25 cellular contexts compared by ENCODE assay signal in genomic region chr2:215425021-215425782, GRCh38. TPM values are rescaled to one million over a fixed set of nuclear protein-coding genes. Genes with fewer than 3 reads are reported as not detected.
DNase-seq lines count a peak whose midpoint lies in the region; ATAC-seq and TF ChIP-seq lines count a peak whose summit lies in the region.
"Had no signal": no experiment of that assay in that cellular context is flagged by ENCODE, and none has a peak within 500 bp of the region (broad histone marks: within the 10 kb centered on the region; RNA-seq: fewer than 3 reads in every experiment).

No MANE protein-coding gene starts in this region.

- H3K4me3 Mint-ChIP-seq in CD8-positive, alpha-beta T cell = no peak overlapping the region
- H3K4me3 Mint-ChIP-seq: activated naive CD4-positive, alpha-beta T cell treated with anti-CD3 and anti-CD28 coated beads for 36 hours; naive thymus-derived CD4-positive, alpha-beta T cell; T-helper 1 cell treated with Interleukin-12 subunit alpha and Interleukin-12 subunit beta and Interleukin-4 antibody, amounts not matched to agents 30 μg/mL and 1 μg/mL, for 36 hours had no signal

- no peaks in the 10 kb centered on the region for H3K36me3 Mint-ChIP-seq in activated naive CD4-positive, alpha-beta T cell treated with anti-CD3 and anti-CD28 coated beads, Interleukin-2, amount 50 U/mL, for 72 hours
- H3K36me3 Mint-ChIP-seq in CD8-positive, alpha-beta T cell = no peaks in the 10 kb centered on the region
- H3K36me3 Mint-ChIP-seq: naive thymus-derived CD4-positive, alpha-beta T cell had no signal

- no peak for ATAC-seq in activated naive CD4-positive, alpha-beta T cell treated with anti-CD3 and anti-CD28 coated beads, Interleukin-2, amount 50 U/mL, for 72 hours
- no peak for ATAC-seq in HG03457 (IDR thresholded peaks at IDR 0.05; ENCODE audit: unreplicated experiment)
- ATAC-seq in CD8-positive, alpha-beta T cell = no peak
- ATAC-seq: naive thymus-derived CD4-positive, alpha-beta T cell had no signal

- H3K4me1 ChIP-seq in GM23248 (ENCODE audit: insufficient read depth) = peaks cover 58% of the 10 kb centered on the region
- H3K4me1 ChIP-seq in sigmoid colon = peaks cover 2 to 70% (median 49%) of the 10 kb centered on the region in 4 donors
- H3K4me1 ChIP-seq in CD8-positive, alpha-beta T cell (ENCODE audit: insufficient read depth, low read length) = no peaks in the 10 kb centered on the region
- H3K4me1 ChIP-seq: prostate gland had no signal

- H3K4me2 ChIP-seq in GM23248 (ENCODE audit: unreplicated experiment) = peak overlapping the region; percentile 67

- peaks cover 42% of the 10 kb centered on the region for H4K20me1 ChIP-seq in GM23248 (ENCODE audit: insufficient read depth)

- peaks cover 82% of the 10 kb centered on the region for H3K79me2 ChIP-seq in GM23248 (ENCODE audit: insufficient read depth)

- DNase-seq in GM23248 = peak; percentile 44
- peak; percentile 74 for DNase-seq in brain microvascular endothelial cell
- peak; percentile 45 for DNase-seq in glomerular visceral epithelial cell (ENCODE audit: extremely low spot score)
- DNase-seq in sigmoid colon = no peak
- DNase-seq in activated naive CD4-positive, alpha-beta T cell treated with anti-CD3 and anti-CD28 coated beads, Interleukin-2, amount 50 U/mL, for 72 hours (ENCODE audit: low spot score in 2 of 2) = no peak
- DNase-seq in stimulated activated CD4-positive, alpha-beta T cell treated with anti-CD3 and anti-CD28 coated beads, Interleukin-1b, Interleukin-23, amount 100 ng/mL, for 48 hours = no peak
- DNase-seq in CD8-positive, alpha-beta T cell = no peak
- DNase-seq: activated CD4-positive, alpha-beta T cell treated with anti-CD3 and anti-CD28 coated beads, Interleukin-2, amount 50 U/mL, for 48 hours; activated naive CD4-positive, alpha-beta T cell treated with anti-CD3 and anti-CD28 coated beads for 36 hours; activated T-cell treated with anti-CD3 and anti-CD28 coated beads, Interleukin-2, amount 50 U/mL, for 1 hour; Calu3; cortex of kidney; heart left ventricle; KG1; naive thymus-derived CD4-positive, alpha-beta T cell; NCI-H524 treated with DMSO at 0.1 percent for 48 hours; Right ventricle myocardium superior; stimulated activated CD4-positive, alpha-beta T cell treated with anti-CD3 and anti-CD28 coated beads, Interleukin-15, amount 100 ng/mL, for 24 hours; stimulated activated naive CD4-positive, alpha-beta T cell treated with Interleukin-2 at 50 U/mL for 16 hours; upper lobe of left lung had no signal

- TF ChIP-seq CTCF in brain microvascular endothelial cell (IDR thresholded peaks at IDR 0.05; ENCODE audit: low read depth, low read length, missing control alignments) (peak; percentile 22), sigmoid colon (IDR thresholded peaks at IDR 0.05) (no peak)
- TF ChIP-seq CTCF in CD8-positive, alpha-beta T cell (IDR thresholded peaks at IDR 0.05) = no peak

- H3K27ac ChIP-seq in GM23248 = peak overlapping the region; percentile 68
- peak overlapping the region; percentile 41 for H3K27ac ChIP-seq in brain microvascular endothelial cell
- peak overlapping the region; percentile 26 to 48 (median 30) for H3K27ac ChIP-seq in sigmoid colon
- no peak overlapping the region for H3K27ac ChIP-seq in CD8-positive, alpha-beta T cell (ENCODE audit: low read depth, low read length)
- H3K27ac ChIP-seq: epithelial cell of prostate, heart left ventricle, prostate gland, upper lobe of left lung, VCaP had no signal

- H3K9ac ChIP-seq in GM23248 = peak overlapping the region; percentile 65

- in situ Hi-C loops in GM23248 (cut with MboI) (no loop called here), brain microvascular endothelial cell (cut with HindIII; ENCODE audit: low pct_ligation_motif_present, low sequenced_read_pairs) (loop anchor here (25.0 kb wide), 1 partner anchor 487 kb away; no protein-coding TSS in a partner anchor)

- no peak overlapping the region for H3K27ac Mint-ChIP-seq in activated naive CD4-positive, alpha-beta T cell treated with anti-CD3 and anti-CD28 coated beads, Interleukin-2, amount 50 U/mL, for 72 hours
- H3K27ac Mint-ChIP-seq in CD8-positive, alpha-beta T cell = no peak overlapping the region
- H3K27ac Mint-ChIP-seq: activated naive CD4-positive, alpha-beta T cell treated with anti-CD3 and anti-CD28 coated beads for 36 hours; naive thymus-derived CD4-positive, alpha-beta T cell; T-helper 1 cell treated with Interleukin-12 subunit alpha and Interleukin-12 subunit beta and Interleukin-4 antibody, amounts not matched to agents 30 μg/mL and 1 μg/mL, for 36 hours had no signal

- H3K27me3 ChIP-seq in GM23248 (replicated peaks; ENCODE audit: insufficient read depth) (no peaks in the 10 kb centered on the region), brain microvascular endothelial cell (replicated peaks) (no peaks in the 10 kb centered on the region), sigmoid colon (no peaks in the 10 kb centered on the region)
- H3K27me3 ChIP-seq in CD8-positive, alpha-beta T cell (ENCODE audit: insufficient read depth, low read length) = no peaks in the 10 kb centered on the region
- H3K27me3 ChIP-seq: heart left ventricle, upper lobe of left lung had no signal

- H3K36me3 ChIP-seq in GM23248 (ENCODE audit: low read depth) = peaks cover 90% of the 10 kb centered on the region
- H3K36me3 ChIP-seq in brain microvascular endothelial cell (replicated peaks) = peaks cover 98% of the 10 kb centered on the region
- peaks cover 44 to 98% (median 71%) of the 10 kb centered on the region in 4 donors for H3K36me3 ChIP-seq in sigmoid colon
- H3K36me3 ChIP-seq in CD8-positive, alpha-beta T cell (ENCODE audit: insufficient read depth, low read length) = no peaks in the 10 kb centered on the region
- H3K36me3 ChIP-seq: prostate gland had no signal

- H3K9me2 ChIP-seq in GM23248 (ENCODE audit: insufficient read depth) = no peaks in the 10 kb centered on the region

- 73 to 75% methylated on average over 11 of the region's 11 CpGs for WGBS in GM23248 (ENCODE audit: low coverage in 1 of 2, low lambda C conversion rate in 2 of 2, missing lambda C conversion rate in 2 of 2), 2 experiments
- 86 to 88% methylated on average over 11 of the region's 11 CpGs for WGBS in sigmoid colon, 2 donors

- H3K4me3 ChIP-seq in GM23248 = peak overlapping the region; percentile 54
- H3K4me3 ChIP-seq in brain microvascular endothelial cell (ENCODE audit: low read depth, low read length) = peak overlapping the region; percentile 44
- H3K4me3 ChIP-seq in sigmoid colon = no peak overlapping the region
- H3K4me3 ChIP-seq in CD8-positive, alpha-beta T cell (ENCODE audit: low read depth, low read length) = no peak overlapping the region
- H3K4me3 ChIP-seq: heart left ventricle, prostate gland, upper lobe of left lung had no signal

- POLR2A ChIA-PET in CD8-positive, alpha-beta T cell (lab: Charles Lee) = no interaction called here

- no peak overlapping the region for H2AFZ ChIP-seq in GM23248

- peaks cover 49% of the 10 kb centered on the region for H3K27me3 Mint-ChIP-seq in CD8-positive, alpha-beta T cell (ENCODE audit: low read depth)

- H3K9me3 ChIP-seq in GM23248 (ENCODE audit: low read depth) (no peaks in the 10 kb centered on the region), sigmoid colon (no peaks in the 10 kb centered on the region)
- no peaks in the 10 kb centered on the region for H3K9me3 ChIP-seq in CD8-positive, alpha-beta T cell (ENCODE audit: low read length)
- H3K9me3 ChIP-seq: heart left ventricle, prostate gland, upper lobe of left lung had no signal

- no peak for TF ChIP-seq POLR2A in sigmoid colon (IDR thresholded peaks at IDR 0.05)

- H3K4me1 Mint-ChIP-seq in CD8-positive, alpha-beta T cell (ENCODE audit: low read depth) = no peaks in the 10 kb centered on the region
- H3K4me1 Mint-ChIP-seq: naive thymus-derived CD4-positive, alpha-beta T cell had no signal

- TF ChIP-seq EP300 in sigmoid colon (IDR thresholded peaks at IDR 0.05) = no peak

- intact Hi-C loops in sigmoid colon (cut with DNase I) = no loop called here
- intact Hi-C loops in CD8-positive, alpha-beta T cell (cut with DNase I, micrococcal nuclease) = no loop called here

- CTCF ChIA-PET in CD8-positive, alpha-beta T cell (lab: Charles Lee) = interaction anchor here (1.2 kb wide), 1 partner anchor 11 kb away, joined by 3 read pairs; no protein-coding TSS in a partner anchor

- H3F3A ChIP-seq in GM23248 (ENCODE audit: insufficient read depth) = peaks cover 96% of the 10 kb centered on the region

- H3K9me3 Mint-ChIP-seq in activated naive CD4-positive, alpha-beta T cell treated with anti-CD3 and anti-CD28 coated beads, Interleukin-2, amount 50 U/mL, for 72 hours = no peaks in the 10 kb centered on the region
- H3K9me3 Mint-ChIP-seq in CD8-positive, alpha-beta T cell = no peaks in the 10 kb centered on the region
- H3K9me3 Mint-ChIP-seq: activated naive CD4-positive, alpha-beta T cell treated with anti-CD3 and anti-CD28 coated beads for 36 hours; T-helper 1 cell treated with Interleukin-12 subunit alpha and Interleukin-12 subunit beta and Interleukin-4 antibody, amounts not matched to agents 30 μg/mL and 1 μg/mL, for 36 hours had no signal

RNA-seq across cellular contexts. Expression of gene FN1, which starts 10.7 kb away (rescaled TPM):
- 33,406 and 36,331 TPM in 2 replicates for total RNA-seq in GM23248 (2014; rRNA removed; shearing (Covaris generic))
- polyA plus RNA-seq in GM23248 (2016; fragmentation: Nextera tagmentation; extraction: Ambion mirVana) = 19,771 and 20,647 TPM in 2 replicates
- 1,000 to 10,000 TPM in 2 of 4 donors, 100 to 1,000 TPM in 2; 671 to 3,059 (median 1,333) TPM for total RNA-seq in sigmoid colon
- 100 to 1,000 TPM in 1 of 3 donors, 10 to 100 TPM in 2; 13.6 to 140 (median 28.2) TPM for polyA plus RNA-seq in sigmoid colon
- total RNA-seq in activated naive CD4-positive, alpha-beta T cell treated with anti-CD3 and anti-CD28 coated beads, Interleukin-2, amount 50 U/mL, for 72 hours = under 1 TPM; 0.16 to 0.62 TPM
- not detected for total RNA-seq in CD8-positive, alpha-beta T cell

Comparison
In these comparisons a context has a peak if more than half of its experiments do, and no peak if none do; other contexts are left out.
1. DNase-seq: peak in GM23248 (single experiment), brain microvascular endothelial cell (single experiment) and glomerular visceral epithelial cell (single experiment); none in sigmoid colon (single experiment), activated naive CD4-positive, alpha-beta T cell treated with anti-CD3 and anti-CD28 coated beads, Interleukin-2, amount 50 U/mL, for 72 hours (0 of 2), stimulated activated CD4-positive, alpha-beta T cell treated with anti-CD3 and anti-CD28 coated beads, Interleukin-1b, Interleukin-23, amount 100 ng/mL, for 48 hours (single experiment) and CD8-positive, alpha-beta T cell (0 of 7).
2. H3K4me3 ChIP-seq: peak in GM23248 (single experiment) and brain microvascular endothelial cell (single experiment); none in sigmoid colon (0 of 4) and CD8-positive, alpha-beta T cell (single experiment).
3. RNA of gene FN1, which starts 10.7 kb away (total RNA-seq): 33,406 to 36,331 TPM in GM23248 and 671 to 3,059 TPM in sigmoid colon; 0.16 to 0.62 TPM in activated naive CD4-positive, alpha-beta T cell treated with anti-CD3 and anti-CD28 coated beads, Interleukin-2, amount 50 U/mL, for 72 hours and not detected in CD8-positive, alpha-beta T cell; every median in the first group is over 100 times any median in the second.